In the genomic region with DNA sequence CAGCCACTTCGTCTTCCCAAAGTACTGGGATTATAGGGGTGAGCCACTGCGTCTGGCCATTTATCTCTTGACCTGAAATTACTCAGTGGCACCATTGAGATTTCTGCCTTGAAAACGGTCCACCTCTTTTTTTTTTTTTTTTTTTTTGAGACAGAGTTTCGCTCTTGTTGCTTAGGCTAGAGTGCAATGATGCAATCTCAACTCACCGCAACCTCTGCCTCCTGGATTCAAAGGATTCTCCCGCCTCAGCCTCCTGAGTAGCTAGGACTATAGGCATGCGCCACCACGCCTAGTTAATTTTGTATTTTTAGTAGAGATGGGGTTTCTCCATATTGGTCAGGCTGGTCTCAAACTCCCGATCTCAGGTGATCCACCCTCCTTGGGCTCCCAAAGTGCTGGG, we compare ENCODE assay signal across 8 cellular contexts. TPM values are rescaled to one million over a fixed set of nuclear protein-coding genes. Genes with fewer than 3 reads are reported as not detected.
DNase-seq lines count a peak whose midpoint lies in the region; ATAC-seq and TF ChIP-seq lines count a peak whose summit lies in the region.
"Not testable (repeated sequence)": the region's sequence is repeated elsewhere in the genome, so short reads cannot be mapped to it uniquely, and the experiment has no call there.

No MANE protein-coding gene starts in this region.

- H3K9me3 ChIP-seq in ascending aorta; esophagus squamous epithelium; left ventricle myocardium inferior (replicated peaks); muscle layer of colon (ENCODE audit: low read length); sigmoid colon; stomach smooth muscle (ENCODE audit: control insufficient read depth in 2 of 2, low read length in 2 of 2); aorta (ENCODE audit: control insufficient read depth, low read length): not testable (repeated sequence)

- H3K27ac ChIP-seq in ascending aorta (peak overlapping the region; percentile 79), esophagus squamous epithelium (peak overlapping the region in 3 of 4 donors; percentile 37 to 65 (median 64)), left ventricle myocardium inferior (replicated peaks) (peak overlapping the region; percentile 83), muscle layer of colon (ENCODE audit: low read depth, low read length) (peak overlapping the region; percentile 85), sigmoid colon (peak overlapping the region; percentile 75 to 85 (median 85)), stomach smooth muscle (ENCODE audit: low read length) (peak overlapping the region; percentile 96), aorta (ENCODE audit: low read depth in 1 of 2, low read length in 2 of 2) (peak overlapping the region; percentile 67 to 97)

- not testable (repeated sequence) for TF ChIP-seq CTCF in ascending aorta (IDR thresholded peaks at IDR 0.05); esophagus squamous epithelium (IDR thresholded peaks at IDR 0.05); left ventricle myocardium inferior (IDR thresholded peaks at IDR 0.05; ENCODE audit: borderline replicate concordance); sigmoid colon (IDR thresholded peaks at IDR 0.05)

- not testable (repeated sequence) for H3K9ac ChIP-seq in muscle layer of colon (ENCODE audit: low read length); stomach smooth muscle (ENCODE audit: low read length in 2 of 2)

- H3K4me3 ChIP-seq in ascending aorta; esophagus squamous epithelium; left ventricle myocardium inferior; muscle layer of colon (ENCODE audit: low read depth in 1 of 2, low read length in 2 of 2); sigmoid colon; stomach smooth muscle (ENCODE audit: low read length in 2 of 2); aorta (ENCODE audit: low read length in 2 of 2): not testable (repeated sequence)

- not testable (repeated sequence) for ATAC-seq in aorta (ENCODE audit: low FRiP score)

- not testable (repeated sequence) for TF ChIP-seq EP300 in sigmoid colon (IDR thresholded peaks at IDR 0.05)

- H3K36me3 ChIP-seq in ascending aorta; esophagus squamous epithelium; left ventricle myocardium inferior; muscle layer of colon (ENCODE audit: insufficient read depth, low read length); sigmoid colon; stomach smooth muscle (ENCODE audit: control insufficient read depth in 2 of 2, insufficient read depth in 2 of 2, low read length in 2 of 2); aorta (ENCODE audit: control insufficient read depth in 1 of 2, insufficient read depth in 2 of 2, low read length in 1 of 2): not testable (repeated sequence)

- not testable (repeated sequence) for TF ChIP-seq POLR2A in esophagus squamous epithelium (IDR thresholded peaks at IDR 0.05); sigmoid colon (IDR thresholded peaks at IDR 0.05)

- 87 to 88% methylated on average over 8 of the region's 9 CpGs for WGBS in esophagus squamous epithelium, 2 donors
- WGBS in sigmoid colon, 2 donors: 92 to 96% methylated on average over 9 of the region's 9 CpGs
- 88 to 89% methylated on average over 9 of the region's 9 CpGs for WGBS in aorta, 2 donors

- H3K27me3 ChIP-seq in ascending aorta; esophagus squamous epithelium; left ventricle myocardium inferior (ENCODE audit: low read depth); muscle layer of colon (ENCODE audit: control insufficient read depth in 1 of 2, insufficient read depth in 2 of 2, low read length in 2 of 2); sigmoid colon; stomach smooth muscle (ENCODE audit: control insufficient read depth in 1 of 2, insufficient read depth in 2 of 2, low read length in 2 of 2); aorta (ENCODE audit: control insufficient read depth in 1 of 2, insufficient read depth in 2 of 2, low read length in 1 of 2): not testable (repeated sequence)

- peak; percentile 32 for DNase-seq in M059J (ENCODE audit: low read depth)
- DNase-seq in ascending aorta (ENCODE audit: low spot score in 2 of 2); esophagus squamous epithelium (lab: John Stamatoyannopoulos, UW); left ventricle myocardium inferior; sigmoid colon; aorta: not testable (repeated sequence)

- intact Hi-C loops in ascending aorta (cut with DNase I); esophagus squamous epithelium (cut with DNase I); left ventricle myocardium inferior (cut with micrococcal nuclease); sigmoid colon (cut with DNase I): not testable (repeated sequence)
- intact Hi-C loops in aorta (cut with DNase I): loop anchor here in 1 of 2 donors (5.0 kb wide), 1 partner anchor 38 kb away; a partner anchor contains a TSS

- H3K4me1 ChIP-seq in ascending aorta (peaks cover 9 to 41% of the 10 kb centered on the region in 2 donors), esophagus squamous epithelium (peaks cover 6 to 71% (median 33%) of the 10 kb centered on the region in 3 donors), left ventricle myocardium inferior (peaks cover 86% of the 10 kb centered on the region), muscle layer of colon (ENCODE audit: insufficient read depth, low read length) (peaks cover 34% of the 10 kb centered on the region), sigmoid colon (peaks cover 0 to 63% (median 55%) of the 10 kb centered on the region in 4 donors), stomach smooth muscle (ENCODE audit: control insufficient read depth, insufficient read depth, low read length) (peaks cover 42% of the 10 kb centered on the region)
- H3K4me1 ChIP-seq in aorta (ENCODE audit: control insufficient read depth in 1 of 2, insufficient read depth in 2 of 2, low read length in 2 of 2): not testable (repeated sequence)

RNA-seq across cellular contexts. Expression of a gene that starts 39.0 kb away (rescaled TPM):
- total RNA-seq in M059J (2014; rRNA removed; shearing (Covaris generic)): 81.5 and 116 TPM in 2 replicates
- total RNA-seq in ascending aorta: 31.8 TPM
- total RNA-seq in esophagus squamous epithelium: 10 to 100 TPM; 19.1 to 80.3 (median 57.9) TPM
- 154 TPM for total RNA-seq in left ventricle myocardium inferior
- 10 to 100 TPM; 48.7 to 80.5 (median 68.4) TPM for total RNA-seq in sigmoid colon
- 10 to 100 TPM; 10.8 to 22.2 (median 19.0) TPM for polyA plus RNA-seq in sigmoid colon
- total RNA-seq in aorta: 10 to 100 TPM; 30.3 to 32.4 TPM
- polyA plus RNA-seq in aorta: 1 to 10 TPM; 3.0 to 9.1 TPM
